Comparison of ENCODE assay signal across 1 cellular context in the genomic region with DNA sequence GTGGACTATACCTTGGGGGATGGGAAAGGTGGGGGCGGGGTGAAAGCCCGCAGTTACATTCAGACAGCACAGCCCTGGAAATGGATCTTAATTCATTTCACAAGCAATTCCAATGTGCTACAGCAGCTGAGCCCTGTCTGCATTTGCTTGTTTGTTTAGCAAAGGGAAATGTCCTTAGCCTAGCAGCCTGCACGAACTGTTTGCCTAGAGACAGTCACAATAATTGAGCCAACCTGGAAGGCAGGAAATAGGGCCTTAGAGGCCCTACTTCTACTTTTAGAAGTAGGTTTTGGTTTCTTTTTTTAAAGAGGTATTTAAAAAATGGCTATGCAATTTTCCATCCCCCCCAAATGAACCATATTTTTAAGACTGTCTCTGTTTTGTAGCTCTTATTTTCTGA.
TF ChIP-seq lines count a peak whose summit lies in the region.

No MANE protein-coding gene starts in this region.

TF ChIP-seq in GM12878, 131 proteins besides CTCF, POLR2A, EP300 and RAD21 (continued from another document and continues in another):
- TF ChIP-seq TCF3 (IDR thresholded peaks at IDR 0.05; ENCODE audit: borderline replicate concordance, insufficient read depth, low read depth, low read length) = no peak
- no peak for TF ChIP-seq CHD1 (IDR thresholded peaks at IDR 0.05; ENCODE audit: low read depth, low read length)
- TF ChIP-seq JUND (IDR thresholded peaks at IDR 0.05; ENCODE audit: low read depth, low read length) = no peak
- no peak for TF ChIP-seq CEBPB (IDR thresholded peaks at IDR 0.05; ENCODE audit: borderline replicate concordance in 1 of 2, low read depth in 2 of 2, low read length in 2 of 2)
- TF ChIP-seq, protein P1, sequence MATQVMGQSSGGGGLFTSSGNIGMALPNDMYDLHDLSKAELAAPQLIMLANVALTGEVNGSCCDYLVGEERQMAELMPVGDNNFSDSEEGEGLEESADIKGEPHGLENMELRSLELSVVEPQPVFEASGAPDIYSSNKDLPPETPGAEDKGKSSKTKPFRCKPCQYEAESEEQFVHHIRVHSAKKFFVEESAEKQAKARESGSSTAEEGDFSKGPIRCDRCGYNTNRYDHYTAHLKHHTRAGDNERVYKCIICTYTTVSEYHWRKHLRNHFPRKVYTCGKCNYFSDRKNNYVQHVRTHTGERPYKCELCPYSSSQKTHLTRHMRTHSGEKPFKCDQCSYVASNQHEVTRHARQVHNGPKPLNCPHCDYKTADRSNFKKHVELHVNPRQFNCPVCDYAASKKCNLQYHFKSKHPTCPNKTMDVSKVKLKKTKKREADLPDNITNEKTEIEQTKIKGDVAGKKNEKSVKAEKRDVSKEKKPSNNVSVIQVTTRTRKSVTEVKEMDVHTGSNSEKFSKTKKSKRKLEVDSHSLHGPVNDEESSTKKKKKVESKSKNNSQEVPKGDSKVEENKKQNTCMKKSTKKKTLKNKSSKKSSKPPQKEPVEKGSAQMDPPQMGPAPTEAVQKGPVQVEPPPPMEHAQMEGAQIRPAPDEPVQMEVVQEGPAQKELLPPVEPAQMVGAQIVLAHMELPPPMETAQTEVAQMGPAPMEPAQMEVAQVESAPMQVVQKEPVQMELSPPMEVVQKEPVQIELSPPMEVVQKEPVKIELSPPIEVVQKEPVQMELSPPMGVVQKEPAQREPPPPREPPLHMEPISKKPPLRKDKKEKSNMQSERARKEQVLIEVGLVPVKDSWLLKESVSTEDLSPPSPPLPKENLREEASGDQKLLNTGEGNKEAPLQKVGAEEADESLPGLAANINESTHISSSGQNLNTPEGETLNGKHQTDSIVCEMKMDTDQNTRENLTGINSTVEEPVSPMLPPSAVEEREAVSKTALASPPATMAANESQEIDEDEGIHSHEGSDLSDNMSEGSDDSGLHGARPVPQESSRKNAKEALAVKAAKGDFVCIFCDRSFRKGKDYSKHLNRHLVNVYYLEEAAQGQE (IDR thresholded peaks at IDR 0.05; ENCODE audit: low read depth, low read length) = 0 out of 2 replicates have a peak, but pooled peaks have one; percentile 28
- no peak for TF ChIP-seq CREM (IDR thresholded peaks at IDR 0.05; ENCODE audit: low read depth)
- no peak for TF ChIP-seq ZNF217 (IDR thresholded peaks at IDR 0.05)
- no peak for TF ChIP-seq POU2F2 (IDR thresholded peaks at IDR 0.05; ENCODE audit: borderline replicate concordance, low read depth, low read length)
- no peak for TF ChIP-seq PML (IDR thresholded peaks at IDR 0.05; ENCODE audit: low read length)
- no peak for TF ChIP-seq GABPA (IDR thresholded peaks at IDR 0.05; ENCODE audit: low read depth)
- TF ChIP-seq, protein P2, sequence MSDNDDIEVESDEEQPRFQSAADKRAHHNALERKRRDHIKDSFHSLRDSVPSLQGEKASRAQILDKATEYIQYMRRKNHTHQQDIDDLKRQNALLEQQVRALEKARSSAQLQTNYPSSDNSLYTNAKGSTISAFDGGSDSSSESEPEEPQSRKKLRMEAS (IDR thresholded peaks at IDR 0.05; ENCODE audit: low read depth, low read length) = no peak
- TF ChIP-seq EED (IDR thresholded peaks at IDR 0.05; ENCODE audit: low read depth) = no peak
- no peak for TF ChIP-seq PAX5 (IDR thresholded peaks at IDR 0.05; ENCODE audit: borderline replicate concordance, low read depth, low read length)
- TF ChIP-seq, protein P3, sequence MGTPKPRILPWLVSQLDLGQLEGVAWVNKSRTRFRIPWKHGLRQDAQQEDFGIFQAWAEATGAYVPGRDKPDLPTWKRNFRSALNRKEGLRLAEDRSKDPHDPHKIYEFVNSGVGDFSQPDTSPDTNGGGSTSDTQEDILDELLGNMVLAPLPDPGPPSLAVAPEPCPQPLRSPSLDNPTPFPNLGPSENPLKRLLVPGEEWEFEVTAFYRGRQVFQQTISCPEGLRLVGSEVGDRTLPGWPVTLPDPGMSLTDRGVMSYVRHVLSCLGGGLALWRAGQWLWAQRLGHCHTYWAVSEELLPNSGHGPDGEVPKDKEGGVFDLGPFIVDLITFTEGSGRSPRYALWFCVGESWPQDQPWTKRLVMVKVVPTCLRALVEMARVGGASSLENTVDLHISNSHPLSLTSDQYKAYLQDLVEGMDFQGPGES (IDR thresholded peaks at IDR 0.05) = no peak
- no peak for TF ChIP-seq ZNF274 (IDR thresholded peaks at IDR 0.05; ENCODE audit: insufficient read depth, insufficient read length)
- TF ChIP-seq SMARCA5 (IDR thresholded peaks at IDR 0.05) = no peak
- TF ChIP-seq, protein P4, sequence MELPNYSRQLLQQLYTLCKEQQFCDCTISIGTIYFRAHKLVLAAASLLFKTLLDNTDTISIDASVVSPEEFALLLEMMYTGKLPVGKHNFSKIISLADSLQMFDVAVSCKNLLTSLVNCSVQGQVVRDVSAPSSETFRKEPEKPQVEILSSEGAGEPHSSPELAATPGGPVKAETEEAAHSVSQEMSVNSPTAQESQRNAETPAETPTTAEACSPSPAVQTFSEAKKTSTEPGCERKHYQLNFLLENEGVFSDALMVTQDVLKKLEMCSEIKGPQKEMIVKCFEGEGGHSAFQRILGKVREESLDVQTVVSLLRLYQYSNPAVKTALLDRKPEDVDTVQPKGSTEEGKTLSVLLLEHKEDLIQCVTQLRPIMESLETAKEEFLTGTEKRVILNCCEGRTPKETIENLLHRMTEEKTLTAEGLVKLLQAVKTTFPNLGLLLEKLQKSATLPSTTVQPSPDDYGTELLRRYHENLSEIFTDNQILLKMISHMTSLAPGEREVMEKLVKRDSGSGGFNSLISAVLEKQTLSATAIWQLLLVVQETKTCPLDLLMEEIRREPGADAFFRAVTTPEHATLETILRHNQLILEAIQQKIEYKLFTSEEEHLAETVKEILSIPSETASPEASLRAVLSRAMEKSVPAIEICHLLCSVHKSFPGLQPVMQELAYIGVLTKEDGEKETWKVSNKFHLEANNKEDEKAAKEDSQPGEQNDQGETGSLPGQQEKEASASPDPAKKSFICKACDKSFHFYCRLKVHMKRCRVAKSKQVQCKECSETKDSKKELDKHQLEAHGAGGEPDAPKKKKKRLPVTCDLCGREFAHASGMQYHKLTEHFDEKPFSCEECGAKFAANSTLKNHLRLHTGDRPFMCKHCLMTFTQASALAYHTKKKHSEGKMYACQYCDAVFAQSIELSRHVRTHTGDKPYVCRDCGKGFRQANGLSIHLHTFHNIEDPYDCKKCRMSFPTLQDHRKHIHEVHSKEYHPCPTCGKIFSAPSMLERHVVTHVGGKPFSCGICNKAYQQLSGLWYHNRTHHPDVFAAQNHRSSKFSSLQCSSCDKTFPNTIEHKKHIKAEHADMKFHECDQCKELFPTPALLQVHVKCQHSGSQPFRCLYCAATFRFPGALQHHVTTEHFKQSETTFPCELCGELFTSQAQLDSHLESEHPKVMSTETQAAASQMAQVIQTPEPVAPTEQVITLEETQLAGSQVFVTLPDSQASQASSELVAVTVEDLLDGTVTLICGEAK (IDR thresholded peaks at IDR 0.05; ENCODE audit: borderline replicate concordance) = no peak
- TF ChIP-seq NFXL1 (IDR thresholded peaks at IDR 0.05; ENCODE audit: borderline replicate concordance) = no peak
- no peak for TF ChIP-seq TARDBP (IDR thresholded peaks at IDR 0.05; ENCODE audit: borderline replicate concordance)
- TF ChIP-seq, protein P5, sequence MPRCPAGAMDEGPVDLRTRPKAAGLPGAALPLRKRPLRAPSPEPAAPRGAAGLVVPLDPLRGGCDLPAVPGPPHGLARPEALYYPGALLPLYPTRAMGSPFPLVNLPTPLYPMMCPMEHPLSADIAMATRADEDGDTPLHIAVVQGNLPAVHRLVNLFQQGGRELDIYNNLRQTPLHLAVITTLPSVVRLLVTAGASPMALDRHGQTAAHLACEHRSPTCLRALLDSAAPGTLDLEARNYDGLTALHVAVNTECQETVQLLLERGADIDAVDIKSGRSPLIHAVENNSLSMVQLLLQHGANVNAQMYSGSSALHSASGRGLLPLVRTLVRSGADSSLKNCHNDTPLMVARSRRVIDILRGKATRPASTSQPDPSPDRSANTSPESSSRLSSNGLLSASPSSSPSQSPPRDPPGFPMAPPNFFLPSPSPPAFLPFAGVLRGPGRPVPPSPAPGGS (IDR thresholded peaks at IDR 0.05; ENCODE audit: borderline replicate concordance, insufficient read depth, low read depth, low read length, poor library complexity, severe bottlenecking) = no peak
- TF ChIP-seq GATAD2B (conservative IDR thresholded peaks at IDR 0.05; ENCODE audit: low read depth) = 0 out of 2 replicates have a peak, but pooled peaks have one; percentile 48
- no peak for TF ChIP-seq RELA (IDR thresholded peaks at IDR 0.05; ENCODE audit: borderline replicate concordance, partially characterized antibody)
- no peak for TF ChIP-seq CBX5 (IDR thresholded peaks at IDR 0.05; ENCODE audit: low read depth)
- no peak for TF ChIP-seq WRNIP1 (IDR thresholded peaks at IDR 0.05; ENCODE audit: borderline replicate concordance, low read depth, low read length)
- no peak for TF ChIP-seq SIN3A (IDR thresholded peaks at IDR 0.05; ENCODE audit: low read depth, low read length)
- TF ChIP-seq DPF2 (IDR thresholded peaks at IDR 0.05) = 0 out of 2 replicates have a peak, but pooled peaks have one; percentile 29
- TF ChIP-seq, protein P6, sequence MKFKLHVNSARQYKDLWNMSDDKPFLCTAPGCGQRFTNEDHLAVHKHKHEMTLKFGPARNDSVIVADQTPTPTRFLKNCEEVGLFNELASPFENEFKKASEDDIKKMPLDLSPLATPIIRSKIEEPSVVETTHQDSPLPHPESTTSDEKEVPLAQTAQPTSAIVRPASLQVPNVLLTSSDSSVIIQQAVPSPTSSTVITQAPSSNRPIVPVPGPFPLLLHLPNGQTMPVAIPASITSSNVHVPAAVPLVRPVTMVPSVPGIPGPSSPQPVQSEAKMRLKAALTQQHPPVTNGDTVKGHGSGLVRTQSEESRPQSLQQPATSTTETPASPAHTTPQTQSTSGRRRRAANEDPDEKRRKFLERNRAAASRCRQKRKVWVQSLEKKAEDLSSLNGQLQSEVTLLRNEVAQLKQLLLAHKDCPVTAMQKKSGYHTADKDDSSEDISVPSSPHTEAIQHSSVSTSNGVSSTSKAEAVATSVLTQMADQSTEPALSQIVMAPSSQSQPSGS (IDR thresholded peaks at IDR 0.05; ENCODE audit: low read length) = peak; percentile 43; the same call in 1 of the 2 replicates
- 0 out of 2 replicates have a peak, but pooled peaks have one; percentile 46 for TF ChIP-seq RBBP5 (conservative IDR thresholded peaks at IDR 0.05)
- TF ChIP-seq BACH1 (IDR thresholded peaks at IDR 0.05; ENCODE audit: borderline replicate concordance) = no peak
- TF ChIP-seq, protein P7, sequence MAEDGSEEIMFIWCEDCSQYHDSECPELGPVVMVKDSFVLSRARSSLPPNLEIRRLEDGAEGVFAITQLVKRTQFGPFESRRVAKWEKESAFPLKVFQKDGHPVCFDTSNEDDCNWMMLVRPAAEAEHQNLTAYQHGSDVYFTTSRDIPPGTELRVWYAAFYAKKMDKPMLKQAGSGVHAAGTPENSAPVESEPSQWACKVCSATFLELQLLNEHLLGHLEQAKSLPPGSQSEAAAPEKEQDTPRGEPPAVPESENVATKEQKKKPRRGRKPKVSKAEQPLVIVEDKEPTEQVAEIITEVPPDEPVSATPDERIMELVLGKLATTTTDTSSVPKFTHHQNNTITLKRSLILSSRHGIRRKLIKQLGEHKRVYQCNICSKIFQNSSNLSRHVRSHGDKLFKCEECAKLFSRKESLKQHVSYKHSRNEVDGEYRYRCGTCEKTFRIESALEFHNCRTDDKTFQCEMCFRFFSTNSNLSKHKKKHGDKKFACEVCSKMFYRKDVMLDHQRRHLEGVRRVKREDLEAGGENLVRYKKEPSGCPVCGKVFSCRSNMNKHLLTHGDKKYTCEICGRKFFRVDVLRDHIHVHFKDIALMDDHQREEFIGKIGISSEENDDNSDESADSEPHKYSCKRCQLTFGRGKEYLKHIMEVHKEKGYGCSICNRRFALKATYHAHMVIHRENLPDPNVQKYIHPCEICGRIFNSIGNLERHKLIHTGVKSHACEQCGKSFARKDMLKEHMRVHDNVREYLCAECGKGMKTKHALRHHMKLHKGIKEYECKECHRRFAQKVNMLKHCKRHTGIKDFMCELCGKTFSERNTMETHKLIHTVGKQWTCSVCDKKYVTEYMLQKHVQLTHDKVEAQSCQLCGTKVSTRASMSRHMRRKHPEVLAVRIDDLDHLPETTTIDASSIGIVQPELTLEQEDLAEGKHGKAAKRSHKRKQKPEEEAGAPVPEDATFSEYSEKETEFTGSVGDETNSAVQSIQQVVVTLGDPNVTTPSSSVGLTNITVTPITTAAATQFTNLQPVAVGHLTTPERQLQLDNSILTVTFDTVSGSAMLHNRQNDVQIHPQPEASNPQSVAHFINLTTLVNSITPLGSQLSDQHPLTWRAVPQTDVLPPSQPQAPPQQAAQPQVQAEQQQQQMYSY (CRISPR knock-in tag; IDR thresholded peaks at IDR 0.05) = no peak
- TF ChIP-seq MXI1 (IDR thresholded peaks at IDR 0.05; ENCODE audit: low read depth, low read length) = no peak
- no peak for TF ChIP-seq NFYA (IDR thresholded peaks at IDR 0.05; ENCODE audit: borderline replicate concordance, low read depth, low read length)
- TF ChIP-seq MEF2A (IDR thresholded peaks at IDR 0.05; ENCODE audit: insufficient read depth, low read depth, low read length) = peak; percentile 75; the same call in 1 of the 2 replicates
- no peak for TF ChIP-seq NR2C2 (IDR thresholded peaks at IDR 0.05; ENCODE audit: borderline replicate concordance, control insufficient read depth, insufficient read length, low read depth)
- TF ChIP-seq SUZ12 (IDR thresholded peaks at IDR 0.05; ENCODE audit: unreplicated experiment) = no peak
- no peak for TF ChIP-seq NR2C1 (IDR thresholded peaks at IDR 0.05)
- TF ChIP-seq, protein P8, sequence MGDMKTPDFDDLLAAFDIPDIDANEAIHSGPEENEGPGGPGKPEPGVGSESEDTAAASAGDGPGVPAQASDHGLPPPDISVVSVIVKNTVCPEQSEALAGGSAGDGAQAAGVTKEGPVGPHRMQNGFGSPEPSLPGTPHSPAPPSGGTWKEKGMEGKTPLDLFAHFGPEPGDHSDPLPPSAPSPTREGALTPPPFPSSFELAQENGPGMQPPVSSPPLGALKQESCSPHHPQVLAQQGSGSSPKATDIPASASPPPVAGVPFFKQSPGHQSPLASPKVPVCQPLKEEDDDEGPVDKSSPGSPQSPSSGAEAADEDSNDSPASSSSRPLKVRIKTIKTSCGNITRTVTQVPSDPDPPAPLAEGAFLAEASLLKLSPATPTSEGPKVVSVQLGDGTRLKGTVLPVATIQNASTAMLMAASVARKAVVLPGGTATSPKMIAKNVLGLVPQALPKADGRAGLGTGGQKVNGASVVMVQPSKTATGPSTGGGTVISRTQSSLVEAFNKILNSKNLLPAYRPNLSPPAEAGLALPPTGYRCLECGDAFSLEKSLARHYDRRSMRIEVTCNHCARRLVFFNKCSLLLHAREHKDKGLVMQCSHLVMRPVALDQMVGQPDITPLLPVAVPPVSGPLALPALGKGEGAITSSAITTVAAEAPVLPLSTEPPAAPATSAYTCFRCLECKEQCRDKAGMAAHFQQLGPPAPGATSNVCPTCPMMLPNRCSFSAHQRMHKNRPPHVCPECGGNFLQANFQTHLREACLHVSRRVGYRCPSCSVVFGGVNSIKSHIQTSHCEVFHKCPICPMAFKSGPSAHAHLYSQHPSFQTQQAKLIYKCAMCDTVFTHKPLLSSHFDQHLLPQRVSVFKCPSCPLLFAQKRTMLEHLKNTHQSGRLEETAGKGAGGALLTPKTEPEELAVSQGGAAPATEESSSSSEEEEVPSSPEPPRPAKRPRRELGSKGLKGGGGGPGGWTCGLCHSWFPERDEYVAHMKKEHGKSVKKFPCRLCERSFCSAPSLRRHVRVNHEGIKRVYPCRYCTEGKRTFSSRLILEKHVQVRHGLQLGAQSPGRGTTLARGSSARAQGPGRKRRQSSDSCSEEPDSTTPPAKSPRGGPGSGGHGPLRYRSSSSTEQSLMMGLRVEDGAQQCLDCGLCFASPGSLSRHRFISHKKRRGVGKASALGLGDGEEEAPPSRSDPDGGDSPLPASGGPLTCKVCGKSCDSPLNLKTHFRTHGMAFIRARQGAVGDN (IDR thresholded peaks at IDR 0.05) = peak; percentile 71
- TF ChIP-seq RB1 (IDR thresholded peaks at IDR 0.05; ENCODE audit: borderline replicate concordance) = no peak
